ENCODE assay signal across 22 cellular contexts in the genomic region with DNA sequence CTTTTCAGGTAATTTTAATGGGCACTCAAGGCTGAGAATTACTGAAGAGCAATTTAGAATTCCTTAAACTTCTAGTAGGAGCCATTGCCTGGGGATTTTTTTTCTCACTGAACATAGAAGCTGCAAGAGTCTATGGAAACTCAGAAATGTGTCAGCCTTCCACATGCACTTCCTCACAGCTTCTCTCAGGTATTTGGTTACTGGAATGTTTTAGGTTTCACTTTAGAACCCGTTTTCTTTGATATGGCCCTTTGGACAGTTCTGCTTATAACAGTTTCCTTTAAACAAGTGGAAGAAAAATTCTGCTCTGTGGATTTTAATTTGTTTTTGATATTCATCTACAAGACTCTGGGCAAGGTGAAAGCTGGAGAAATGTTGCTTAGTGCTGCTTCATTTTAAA.
DNase-seq lines count a peak whose midpoint lies in the region; ATAC-seq, FAIRE-seq and TF ChIP-seq lines count a peak whose summit lies in the region.
"Had no signal": no experiment of that assay in that cellular context is flagged by ENCODE, and none has a peak within 500 bp of the region (broad histone marks: within the 10 kb centered on the region; RNA-seq: fewer than 3 reads in every experiment).

No MANE protein-coding gene starts in this region.

- no peak overlapping the region for H3K9ac ChIP-seq in HepG2 (ENCODE audit: insufficient read depth, low read depth, low read length)
- H3K9ac ChIP-seq: BLaER1 had no signal

- no peaks in the 10 kb centered on the region for H3K9me3 ChIP-seq in cardiac muscle cell (ENCODE audit: low read depth)
- H3K9me3 ChIP-seq in small intestine (ENCODE audit: control insufficient read depth, low read depth) = no peaks in the 10 kb centered on the region
- no peaks in the 10 kb centered on the region for H3K9me3 ChIP-seq in HepG2 (ENCODE audit: low read length)
- H3K9me3 ChIP-seq: BLaER1, Peyer's patch had no signal

- DNase-seq in cardiac muscle cell (ENCODE audit: low read depth in 1 of 2, low spot score in 1 of 2) = peak in 1 of 2 donors; percentile 19
- no peak for DNase-seq in Right ventricle myocardium superior
- DNase-seq in astrocyte of the hippocampus (ENCODE audit: low read depth, low spot score) = peak; percentile 20
- peak; percentile 34 for DNase-seq in kidney tubule cell (ENCODE audit: low spot score)
- DNase-seq in small intestine = peak; percentile 7
- no peak for DNase-seq in HepG2 (ENCODE audit: low spot score)
- no peak for DNase-seq in NCI-H2196 treated with DMSO at 0.1 percent for 48 hours (lab: John Stamatoyannopoulos, UW; ENCODE audit: unreplicated experiment)
- no peak for DNase-seq in NK-92 (lab: John Stamatoyannopoulos, UW; ENCODE audit: unreplicated experiment)
- DNase-seq: CD8-positive, alpha-beta T cell; DND-41; GDM1; HFFc6; KG1; NCI-H1436 treated with DMSO at 0.1 percent for 48 hours; NCI-H2081 treated with DMSO at 0.1 percent for 48 hours; NCI-H748 treated with DMSO at 0.1 percent for 48 hours; Peyer's patch had no signal

- POLR2A ChIA-PET in HepG2 (lab: Yijun Ruan, JAX) = no interaction called here

- intact Hi-C loops in Right ventricle myocardium superior (cut with DNase I) (no loop called here), HepG2 (cut with micrococcal nuclease; ENCODE audit: unreplicated experiment) (no loop called here)

- no peak for ATAC-seq in Right ventricle myocardium superior (ENCODE audit: poor library complexity)
- no peak for ATAC-seq in HepG2
- ATAC-seq: CD8-positive, alpha-beta T cell; Right ventricle myocardium inferior had no signal

- CTCF ChIA-PET in HepG2 (lab: Yijun Ruan, JAX; ENCODE audit: low intra/inter-chr PET ratio, low total read pairs) = no interaction called here

- H3K4me2 ChIP-seq in HepG2 (ENCODE audit: low read depth, low read length) = no peak overlapping the region
- H3K4me2 ChIP-seq: BLaER1 had no signal

- H3K79me2 ChIP-seq in HepG2 (ENCODE audit: insufficient read depth, low read length) = no peaks in the 10 kb centered on the region

- no TSS peak for BruUV-seq in HepG2 (replicated peaks; lab: Mats Ljungman, UMichigan)

- 10 to 23% (median 17%) methylated on average over 1 of the region's 1 CpG for WGBS in small intestine, 3 donors
- WGBS in HepG2 (ENCODE audit: low lambda C conversion rate) = 100% methylated on average over 1 of the region's 1 CpG

- H3K4me3 ChIP-seq in cardiac muscle cell (no peak overlapping the region), small intestine (ENCODE audit: low read depth in 1 of 2, low read length in 2 of 2) (no peak overlapping the region), HepG2 (replicated peaks in 1 of 3; ENCODE audit: insufficient read depth in 1 of 3, low read depth in 2 of 3, low read length in 3 of 3) (no peak overlapping the region)
- H3K4me3 ChIP-seq: BLaER1, Peyer's patch, SK-N-MC had no signal

- no peaks in the 10 kb centered on the region for H3K27me3 ChIP-seq in cardiac muscle cell
- H3K27me3 ChIP-seq in small intestine (ENCODE audit: control insufficient read depth in 2 of 2, insufficient read depth in 2 of 2, low read length in 2 of 2) = no peaks in the 10 kb centered on the region
- no peaks in the 10 kb centered on the region for H3K27me3 ChIP-seq in HepG2 (ENCODE audit: control insufficient read depth in 1 of 2, insufficient read depth in 2 of 2, low read length in 2 of 2)
- H3K27me3 ChIP-seq: BLaER1, Peyer's patch had no signal

- FAIRE-seq in small intestine (lab: Jason Lieb, UNC) = no peak
- FAIRE-seq in HepG2 (lab: Jason Lieb, UNC) = no peak
- FAIRE-seq: A204.1, H54 had no signal

- TF ChIP-seq POLR2A in HepG2 (IDR thresholded peaks at IDR 0.05; ENCODE audit: insufficient read depth in 1 of 2, low read depth in 2 of 2, low read length in 2 of 2) = no peak

- TF ChIP-seq RAD21 in HepG2 (CRISPR knock-in tag; IDR thresholded peaks at IDR 0.05) = no peak

- TF ChIP-seq EP300 in HepG2 (IDR thresholded peaks at IDR 0.05; ENCODE audit: low read depth in 2 of 2, low read length in 2 of 2) = no peak
- no peak for TF ChIP-seq EP300 in HepG2 (CRISPR knock-in tag; IDR thresholded peaks at IDR 0.05; ENCODE audit: borderline replicate concordance)

- no peak for TF ChIP-seq CTCF in cardiac muscle cell (IDR thresholded peaks at IDR 0.05; ENCODE audit: low read depth, low read length)
- TF ChIP-seq CTCF in HepG2 (CRISPR knock-in tag; IDR thresholded peaks at IDR 0.05) = no peak

- no peak overlapping the region for H2AFZ ChIP-seq in HepG2 (ENCODE audit: low read length)

- no peaks in the 10 kb centered on the region for H3K36me3 ChIP-seq in cardiac muscle cell
- peaks cover 0 to 2% of the 10 kb centered on the region in 2 donors for H3K36me3 ChIP-seq in small intestine (ENCODE audit: control insufficient read depth in 2 of 2, insufficient read depth in 2 of 2, low read length in 2 of 2)
- 0 out of 5 replicates have a peak, but pooled peaks cover 0 to 5% of the 10 kb centered on the region in 2 experiments for H3K36me3 ChIP-seq in HepG2 (replicated peaks in 1 of 2; ENCODE audit: control insufficient read depth in 1 of 2, insufficient read depth in 2 of 2, low read length in 2 of 2)
- H3K36me3 ChIP-seq: BLaER1, Peyer's patch had no signal

- H3K4me1 ChIP-seq in cardiac muscle cell (ENCODE audit: low read depth) (no peaks in the 10 kb centered on the region), small intestine (ENCODE audit: control insufficient read depth in 2 of 2, insufficient read depth in 1 of 2, low read depth in 1 of 2, low read length in 1 of 2) (no peaks in the 10 kb centered on the region), HepG2 (ENCODE audit: insufficient read depth, low read length) (no peaks in the 10 kb centered on the region)
- H3K4me1 ChIP-seq: BLaER1, Peyer's patch had no signal

- in situ Hi-C loops in HepG2 (cut with HindIII; ENCODE audit: extremely low pct_ligation_motif_present, low pct_unique_long_range_greater_than_20kb) = no loop called here

- H4K20me1 ChIP-seq in HepG2 (ENCODE audit: insufficient read depth, low read length) = no peaks in the 10 kb centered on the region
- H4K20me1 ChIP-seq: BLaER1 had no signal

- H3K27ac ChIP-seq in cardiac muscle cell = peak overlapping the region; percentile 42
- H3K27ac ChIP-seq in small intestine (ENCODE audit: low read depth in 1 of 2, low read length in 1 of 2) = no peak overlapping the region
- no peak overlapping the region for H3K27ac ChIP-seq in HepG2 (ENCODE audit: extremely low read length, insufficient read depth, low read length)
- H3K27ac ChIP-seq: BLaER1, Peyer's patch, SK-N-MC had no signal

TF ChIP-seq in HepG2, 621 proteins besides CTCF, POLR2A, EP300 and RAD21 (continues in another document):
- TF ChIP-seq ZEB1 (IDR thresholded peaks at IDR 0.05; ENCODE audit: insufficient replicate concordance, low read depth) = no peak
- TF ChIP-seq, protein P1, sequence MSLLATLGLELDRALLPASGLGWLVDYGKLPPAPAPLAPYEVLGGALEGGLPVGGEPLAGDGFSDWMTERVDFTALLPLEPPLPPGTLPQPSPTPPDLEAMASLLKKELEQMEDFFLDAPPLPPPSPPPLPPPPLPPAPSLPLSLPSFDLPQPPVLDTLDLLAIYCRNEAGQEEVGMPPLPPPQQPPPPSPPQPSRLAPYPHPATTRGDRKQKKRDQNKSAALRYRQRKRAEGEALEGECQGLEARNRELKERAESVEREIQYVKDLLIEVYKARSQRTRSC (CRISPR knock-in tag; IDR thresholded peaks at IDR 0.05; ENCODE audit: low read depth) = no peak
- TF ChIP-seq, protein P2, sequence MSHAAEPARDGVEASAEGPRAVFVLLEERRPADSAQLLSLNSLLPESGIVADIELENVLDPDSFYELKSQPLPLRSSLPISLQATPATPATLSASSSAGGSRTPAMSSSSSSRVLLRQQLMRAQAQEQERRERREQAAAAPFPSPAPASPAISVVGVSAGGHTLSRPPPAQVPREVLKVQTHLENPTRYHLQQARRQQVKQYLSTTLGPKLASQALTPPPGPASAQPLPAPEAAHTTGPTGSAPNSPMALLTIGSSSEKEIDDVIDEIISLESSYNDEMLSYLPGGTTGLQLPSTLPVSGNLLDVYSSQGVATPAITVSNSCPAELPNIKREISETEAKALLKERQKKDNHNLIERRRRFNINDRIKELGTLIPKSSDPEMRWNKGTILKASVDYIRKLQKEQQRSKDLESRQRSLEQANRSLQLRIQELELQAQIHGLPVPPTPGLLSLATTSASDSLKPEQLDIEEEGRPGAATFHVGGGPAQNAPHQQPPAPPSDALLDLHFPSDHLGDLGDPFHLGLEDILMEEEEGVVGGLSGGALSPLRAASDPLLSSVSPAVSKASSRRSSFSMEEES (CRISPR knock-in tag; IDR thresholded peaks at IDR 0.05) = no peak
- TF ChIP-seq NR2F1 (CRISPR knock-in tag; IDR thresholded peaks at IDR 0.05) = no peak
- no peak for TF ChIP-seq TBX2 (CRISPR knock-in tag; IDR thresholded peaks at IDR 0.05; ENCODE audit: borderline replicate concordance)
- no peak for TF ChIP-seq IRF2 (CRISPR knock-in tag; IDR thresholded peaks at IDR 0.05)
- no peak for TF ChIP-seq GATA4 (IDR thresholded peaks at IDR 0.05; ENCODE audit: borderline replicate concordance, low read depth)
- TF ChIP-seq, protein P3, sequence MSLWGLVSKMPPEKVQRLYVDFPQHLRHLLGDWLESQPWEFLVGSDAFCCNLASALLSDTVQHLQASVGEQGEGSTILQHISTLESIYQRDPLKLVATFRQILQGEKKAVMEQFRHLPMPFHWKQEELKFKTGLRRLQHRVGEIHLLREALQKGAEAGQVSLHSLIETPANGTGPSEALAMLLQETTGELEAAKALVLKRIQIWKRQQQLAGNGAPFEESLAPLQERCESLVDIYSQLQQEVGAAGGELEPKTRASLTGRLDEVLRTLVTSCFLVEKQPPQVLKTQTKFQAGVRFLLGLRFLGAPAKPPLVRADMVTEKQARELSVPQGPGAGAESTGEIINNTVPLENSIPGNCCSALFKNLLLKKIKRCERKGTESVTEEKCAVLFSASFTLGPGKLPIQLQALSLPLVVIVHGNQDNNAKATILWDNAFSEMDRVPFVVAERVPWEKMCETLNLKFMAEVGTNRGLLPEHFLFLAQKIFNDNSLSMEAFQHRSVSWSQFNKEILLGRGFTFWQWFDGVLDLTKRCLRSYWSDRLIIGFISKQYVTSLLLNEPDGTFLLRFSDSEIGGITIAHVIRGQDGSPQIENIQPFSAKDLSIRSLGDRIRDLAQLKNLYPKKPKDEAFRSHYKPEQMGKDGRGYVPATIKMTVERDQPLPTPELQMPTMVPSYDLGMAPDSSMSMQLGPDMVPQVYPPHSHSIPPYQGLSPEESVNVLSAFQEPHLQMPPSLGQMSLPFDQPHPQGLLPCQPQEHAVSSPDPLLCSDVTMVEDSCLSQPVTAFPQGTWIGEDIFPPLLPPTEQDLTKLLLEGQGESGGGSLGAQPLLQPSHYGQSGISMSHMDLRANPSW (CRISPR knock-in tag; IDR thresholded peaks at IDR 0.05; ENCODE audit: borderline replicate concordance) = no peak
- no peak for TF ChIP-seq ZNF33A (CRISPR knock-in tag; IDR thresholded peaks at IDR 0.05; ENCODE audit: borderline replicate concordance)
- no peak for TF ChIP-seq RXRA (CRISPR knock-in tag; IDR thresholded peaks at IDR 0.05)
- TF ChIP-seq SATB2 (CRISPR knock-in tag; IDR thresholded peaks at IDR 0.05) = no peak
- no peak for TF ChIP-seq ARNT2 (CRISPR knock-in tag; IDR thresholded peaks at IDR 0.05; ENCODE audit: low read depth)
- no peak for TF ChIP-seq ZNF180 (CRISPR knock-in tag; IDR thresholded peaks at IDR 0.05; ENCODE audit: borderline replicate concordance, low read depth)

Comparison
In these comparisons a context has a peak if more than half of its experiments do, and no peak if none do; other contexts are left out.
1. DNase-seq: peak in astrocyte of the hippocampus (single experiment), kidney tubule cell (single experiment) and small intestine (single experiment); none in Right ventricle myocardium superior (single experiment), HepG2 (single experiment), NCI-H2196 treated with DMSO at 0.1 percent for 48 hours (single experiment) and NK-92 (single experiment).